In the genomic region with DNA sequence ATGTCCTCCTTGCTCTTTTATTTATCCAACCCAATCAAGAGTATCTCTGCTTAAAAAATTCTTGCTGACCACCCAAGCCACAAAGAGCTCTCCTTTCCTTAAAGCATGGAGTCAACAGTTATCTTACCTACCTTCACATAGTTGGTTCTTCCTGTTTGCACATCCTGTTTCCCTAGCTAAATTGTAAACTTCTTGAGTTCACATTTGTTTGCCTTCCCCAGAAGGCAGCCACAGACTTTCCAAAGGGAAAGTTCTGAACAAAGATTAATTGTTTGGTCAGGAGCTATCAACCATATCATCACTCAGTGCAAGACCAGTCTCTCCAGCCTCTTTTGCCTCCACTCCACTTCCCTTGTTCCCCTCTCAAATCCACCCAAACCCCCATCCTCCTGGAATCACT, we compare ENCODE assay signal across 15 cellular contexts.
"Had no signal": no experiment of that assay in that cellular context is flagged by ENCODE, and none has a peak within 500 bp of the region (broad histone marks: within the 10 kb centered on the region; RNA-seq: fewer than 3 reads in every experiment).

No MANE protein-coding gene starts in this region.

- H2AFZ ChIP-seq: parathyroid adenoma had no signal

- H3K9ac ChIP-seq: parathyroid adenoma had no signal

- H3K27me3 Mint-ChIP-seq: activated CD4-positive, alpha-beta memory T cell treated with anti-CD3 and anti-CD28 coated beads for 36 hours had no signal

- H3K9me3 Mint-ChIP-seq: activated CD4-positive, alpha-beta memory T cell treated with anti-CD3 and anti-CD28 coated beads for 36 hours; T-helper 2 cell treated with Interferon-gamma antibody and Interleukin-4, amounts not matched to agents 5 μg/mL and 100 μg/mL, for 36 hours had no signal

- H3K27ac Mint-ChIP-seq: activated CD4-positive, alpha-beta memory T cell treated with anti-CD3 and anti-CD28 coated beads for 36 hours; activated naive CD8-positive, alpha-beta T cell treated with anti-CD3 and anti-CD28 coated beads, Interleukin-2, amount 10 ng/mL, durations not matched to agents 7 days and 5 days; mesothelial cell of epicardium; T-helper 2 cell treated with Interferon-gamma antibody and Interleukin-4, amounts not matched to agents 5 μg/mL and 100 μg/mL, for 36 hours had no signal

- ATAC-seq: right cardiac atrium had no signal

- H3K4me3 ChIP-seq: cardiac muscle cell, gastrocnemius medialis had no signal

- H3K36me3 Mint-ChIP-seq: activated CD4-positive, alpha-beta memory T cell treated with anti-CD3 and anti-CD28 coated beads for 36 hours had no signal

- H3K27me3 ChIP-seq: cardiac muscle cell, gastrocnemius medialis had no signal

- H3K27ac ChIP-seq: cardiac muscle cell, gastrocnemius medialis, parathyroid adenoma had no signal

- H3K4me1 ChIP-seq: parathyroid adenoma had no signal

- DNase-seq: activated CD4-positive, alpha-beta memory T cell treated with anti-CD3 and anti-CD28 coated beads for 36 hours; activated CD4-positive, alpha-beta T cell treated with anti-CD3 and anti-CD28 coated beads for 1 hour; activated gamma-delta T cell; activated naive CD8-positive, alpha-beta T cell treated with anti-CD3 and anti-CD28 coated beads, Interleukin-2, amount 10 ng/mL, durations not matched to agents 7 days and 5 days; activated T-cell treated with anti-CD3 and anti-CD28 coated beads, Interleukin-2, amount 50 U/mL, for 48 hours; aorta; islet precursor cell; right cardiac atrium; small intestine had no signal

- H3K4me1 Mint-ChIP-seq: activated naive CD8-positive, alpha-beta T cell treated with anti-CD3 and anti-CD28 coated beads, Interleukin-2, amount 10 ng/mL, durations not matched to agents 7 days and 5 days; mesothelial cell of epicardium; neural crest cell had no signal

- H3K36me3 ChIP-seq: cardiac muscle cell, gastrocnemius medialis had no signal

- H3K4me3 Mint-ChIP-seq: activated CD4-positive, alpha-beta memory T cell treated with anti-CD3 and anti-CD28 coated beads for 36 hours; activated naive CD8-positive, alpha-beta T cell treated with anti-CD3 and anti-CD28 coated beads, Interleukin-2, amount 10 ng/mL, durations not matched to agents 7 days and 5 days; mesothelial cell of epicardium; neural crest cell; T-helper 2 cell treated with Interferon-gamma antibody and Interleukin-4, amounts not matched to agents 5 μg/mL and 100 μg/mL, for 36 hours had no signal

- H3K79me2 ChIP-seq: parathyroid adenoma had no signal
